In genomic region chr1:211654838-211655787, GRCh38 we compare ENCODE assay signal across 9 cellular contexts. TPM values are rescaled to one million over a fixed set of nuclear protein-coding genes. Genes with fewer than 3 reads are reported as not detected.
A peak's percentile ranks its signal among the peaks of the same experiment; 100 is the strongest.
DNase-seq lines count a peak whose midpoint lies in the region; ATAC-seq, FAIRE-seq and TF ChIP-seq lines count a peak whose summit lies in the region.
"Had no signal": no experiment of that assay in that cellular context is flagged by ENCODE, and none has a peak within 500 bp of the region (broad histone marks: within the 10 kb centered on the region; RNA-seq: fewer than 3 reads in every experiment).

No MANE protein-coding gene starts in this region.

- POLR2A ChIA-PET in K562 (lab: Yijun Ruan, JAX): interaction anchor here (0.5 to 1.1 kb wide), 4 partner anchors 15 to 391 kb away, joined by 3 to 4 read pairs (median 3); no protein-coding TSS in a partner anchor

- TF ChIP-seq CTCF in K562 (IDR thresholded peaks at IDR 0.05 in 2 of 3, conservative IDR thresholded peaks at IDR 0.05 in 1 of 3; ENCODE audit: insufficient read depth in 2 of 3, low read depth in 1 of 3, low read length in 3 of 3): peak; percentile 97 to 99 (median 99)

- H3K9me3 ChIP-seq in K562 (replicated peaks; ENCODE audit: control insufficient read depth, insufficient read depth, low read depth, low read length): no peaks in the 10 kb centered on the region
- no peaks in the 10 kb centered on the region for H3K9me3 ChIP-seq in iPS DF 6.9 (ENCODE audit: control insufficient read depth, insufficient read depth, low read length)
- H3K9me3 ChIP-seq: BLaER1 treated with 17β-estradiol and CSF1 and Interleukin-3, amounts not matched to agents 10 nM and 100 nM had no signal

- H3K79me2 ChIP-seq in K562 (ENCODE audit: control insufficient read depth, insufficient read depth, low read length): no peaks in the 10 kb centered on the region

- H3K4me3 ChIP-seq in K562 (no peak overlapping the region), iPS DF 6.9 (ENCODE audit: low read length) (no peak overlapping the region)
- H3K4me3 ChIP-seq: BLaER1 treated with 17β-estradiol and CSF1 and Interleukin-3, amounts not matched to agents 10 nM and 100 nM had no signal

- peak overlapping the region; percentile 33; the same call in 1 of the 2 replicates for H3K4me2 ChIP-seq in K562 (ENCODE audit: insufficient read depth, low read length)

- in situ Hi-C loops in K562 (cut with MboI): loop anchor here (5.0 to 25.0 kb wide), 5 partner anchors 138 to 1243 kb away; partner anchors contain the start of gene TRAF5

- BruUV-seq in K562 (replicated peaks; lab: Mats Ljungman, UMichigan): no TSS peak

- H2AFZ ChIP-seq in K562 (ENCODE audit: low read depth, low read length): peak overlapping the region; percentile 82

- 30% methylated on average over 27 of the region's 27 CpGs for WGBS in K562 (ENCODE audit: insufficient coverage, low coverage, missing lambda C conversion rate)
- no CpG with 5 or more reads among the region's 27 CpGs for WGBS in iPS DF 6.9 (ENCODE audit: insufficient coverage, insufficient read length)

- peak; percentile 100 for TF ChIP-seq RAD21 in K562 (CRISPR knock-in tag; conservative IDR thresholded peaks at IDR 0.05 in 1 of 2, IDR thresholded peaks at IDR 0.05 in 1 of 2)

- TF ChIP-seq EP300 in K562 (IDR thresholded peaks at IDR 0.05; ENCODE audit: low read length): peak; percentile 29; the same call in 1 of the 2 replicates

- intact Hi-C loops in K562 (cut with micrococcal nuclease): loop anchor here (1.0 to 10.0 kb wide), 8 partner anchors 25 to 1070 kb away; no protein-coding TSS in a partner anchor

- no peaks in the 10 kb centered on the region for H3K36me3 ChIP-seq in K562 (ENCODE audit: control insufficient read depth, insufficient read depth, low read length)
- no peaks in the 10 kb centered on the region for H3K36me3 ChIP-seq in iPS DF 6.9 (ENCODE audit: control insufficient read depth, insufficient read depth, low read length)
- H3K36me3 ChIP-seq: BLaER1 treated with 17β-estradiol and CSF1 and Interleukin-3, amounts not matched to agents 10 nM and 100 nM had no signal

- H3K27ac ChIP-seq in K562 (ENCODE audit: extremely low read depth, low read depth, low read length): no peak overlapping the region
- no peak overlapping the region for H3K27ac ChIP-seq in iPS DF 6.9 (ENCODE audit: low read length)

- FAIRE-seq in K562 (lab: Jason Lieb, UNC): peak; percentile 95

- no peak for TF ChIP-seq POLR2A in K562 (conservative IDR thresholded peaks at IDR 0.05)

- no peaks in the 10 kb centered on the region for H4K20me1 ChIP-seq in K562 (replicated peaks; ENCODE audit: control insufficient read depth, insufficient read depth, low read length)

- H3K4me1 ChIP-seq in K562 (replicated peaks in 1 of 2; ENCODE audit: control insufficient read depth in 2 of 2, insufficient read depth in 2 of 2, low read length in 2 of 2): peaks cover 0 to 9% of the 10 kb centered on the region in 2 experiments; a peak in 3 of 5 replicates
- peaks cover 2% of the 10 kb centered on the region; the same call in 1 of the 2 replicates for H3K4me1 ChIP-seq in iPS DF 6.9 (ENCODE audit: control insufficient read depth, insufficient read depth, low read length)

- no peak overlapping the region for H3K9ac ChIP-seq in K562 (ENCODE audit: insufficient read depth in 1 of 2, low read depth in 2 of 2, low read length in 2 of 2)
- H3K9ac ChIP-seq: BLaER1 treated with 17β-estradiol and CSF1 and Interleukin-3, amounts not matched to agents 10 nM and 100 nM had no signal

- CTCF ChIA-PET in K562 (lab: Yijun Ruan, JAX; ENCODE audit: low intra/inter-chr PET ratio): interaction anchor here (0.6 to 3.4 kb wide), 10 partner anchors 78 to 1248 kb away, joined by 3 to 36 read pairs (median 3); partner anchors contain the start of gene SLC30A1

- H3K27me3 ChIP-seq in K562 (ENCODE audit: control insufficient read depth in 2 of 2, insufficient read depth in 2 of 2, low read length in 2 of 2) (no peaks in the 10 kb centered on the region), iPS DF 6.9 (ENCODE audit: control insufficient read depth, insufficient read depth, low read length) (no peaks in the 10 kb centered on the region)
- H3K27me3 ChIP-seq: BLaER1 treated with 17β-estradiol and CSF1 and Interleukin-3, amounts not matched to agents 10 nM and 100 nM had no signal

- peak; percentile 64 for DNase-seq in NK-92 treated with Interleukin-12 subunit alpha and Interleukin-12 subunit beta, amount 100 ng/mL, for 24 hours (lab: John Stamatoyannopoulos, UW)
- DNase-seq in NK-92 (lab: John Stamatoyannopoulos, UW; ENCODE audit: unreplicated experiment) (no peak), NCI-H2107 treated with DMSO at 0.1 percent for 48 hours (lab: John Stamatoyannopoulos, UW; ENCODE audit: unreplicated experiment) (peak; percentile 90), UCSD-AML1 (lab: John Stamatoyannopoulos, UW; ENCODE audit: unreplicated experiment) (peak; percentile 72), K562 (ENCODE audit: extremely low read depth in 1 of 4, low spot score in 3 of 4) (peak; percentile 86 to 94 (median 88)), iPS DF 6.9 (ENCODE audit: low read depth, low spot score) (peak; percentile 72)
- peak; percentile 81 for DNase-seq in stimulated activated CD4-positive, alpha-beta T cell treated with anti-CD3 and anti-CD28 coated beads, Interleukin-12 subunit alpha, Interleukin-12 subunit beta, amount 100 ng/mL, for 4 hours

- no peaks in the 10 kb centered on the region for H3K9me1 ChIP-seq in K562 (ENCODE audit: control insufficient read depth, insufficient read depth, low read length)

- ATAC-seq in HG03039 (IDR thresholded peaks at IDR 0.05; ENCODE audit: unreplicated experiment): peak; percentile 92
- peak; percentile 98 for ATAC-seq in K562

TF ChIP-seq in K562, 482 proteins besides CTCF, POLR2A, EP300 and RAD21 (continues in another document):
- TF ChIP-seq MEF2A (IDR thresholded peaks at IDR 0.05; ENCODE audit: control insufficient read depth, low read depth, low read length) (0 out of 2 replicates have a peak, but pooled peaks have one; percentile 6), JUN (IDR thresholded peaks at IDR 0.05; ENCODE audit: borderline replicate concordance, low read depth, low read length) (0 out of 2 replicates have a peak, but pooled peaks have one; percentile 52), JUN (CRISPR knock-in tag; IDR thresholded peaks at IDR 0.05; ENCODE audit: borderline replicate concordance) (no peak), CC2D1A (IDR thresholded peaks at IDR 0.05) (peak; percentile 93), ZNF507 (tag; conservative IDR thresholded peaks at IDR 0.05) (no peak), ZBTB33 (CRISPR knock-in tag; IDR thresholded peaks at IDR 0.05) (0 out of 2 replicates have a peak, but pooled peaks have one; percentile 24), SRF (CRISPR knock-in tag; IDR thresholded peaks at IDR 0.05) (0 out of 4 replicates have a peak, but pooled peaks of 1 of the 2 experiments have one; percentile 32), TOE1 (IDR thresholded peaks at IDR 0.05; ENCODE audit: borderline replicate concordance) (peak; percentile 21; the same call in 1 of the 2 replicates), TOE1 (CRISPR knock-in tag; IDR thresholded peaks at IDR 0.05; ENCODE audit: borderline replicate concordance, low read depth) (no peak), TCF7L2 (IDR thresholded peaks at IDR 0.05; ENCODE audit: low read depth, low read length) (no peak), HNRNPL (IDR thresholded peaks at IDR 0.05; ENCODE audit: low read depth, low read length) (no peak), SMC3 (conservative IDR thresholded peaks at IDR 0.05; ENCODE audit: insufficient read depth, low read depth, low read length) (peak; percentile 100), TBL1XR1 (IDR thresholded peaks at IDR 0.05; ENCODE audit: low read length in 2 of 2) (peak in 1 of 2 experiments; percentile 44; a peak in 1 of 4 replicates), SAFB2 (IDR thresholded peaks at IDR 0.05; ENCODE audit: borderline replicate concordance, low read depth, low read length, severe bottlenecking) (no peak), NELFE (IDR thresholded peaks at IDR 0.05; ENCODE audit: insufficient read depth, insufficient read length) (no peak), SMAD1 (IDR thresholded peaks at IDR 0.05; ENCODE audit: low read depth, low read length, partially characterized antibody) (no peak)

RNA-seq across cellular contexts. Expression of gene NEK2, which starts 20.3 kb away (rescaled TPM):
- 18.3 and 46.6 TPM in 2 replicates for total RNA-seq in K562 (2011; cell fraction: chromatin; rRNA removed; ENCODE audit: low replicate concordance)
- 15.0 and 17.2 TPM in 2 replicates for total RNA-seq in K562 (2011; cell fraction: nucleolus; rRNA removed)
- total RNA-seq in K562 (2011; cell fraction: nucleoplasm; rRNA removed): 22.6 and 23.8 TPM in 2 replicates
- 54.4 and 65.8 TPM in 2 replicates for total RNA-seq in K562 (2014; rRNA removed)
- total RNA-seq in K562 (2014; rRNA removed; fragmentation: Illumina TruSeq; extraction: Trizol): 74.7 and 85.7 TPM in 2 replicates
- 64.5 and 72.1 TPM in 2 replicates for total RNA-seq in K562 (2015; rRNA removed; fragmentation: Illumina TruSeq; extraction: Trizol)
- total RNA-seq in K562 (2021): 45.6 and 52.8 TPM in 2 replicates
- 53.3 and 69.7 TPM in 2 replicates for polyA plus RNA-seq in K562 (2011; rRNA removed)
- 17.1 and 29.6 TPM in 2 replicates for polyA plus RNA-seq in K562 (2011; cell fraction: cytosol; rRNA removed)
- polyA plus RNA-seq in K562 (2011; cell fraction: nucleus; rRNA removed): 24.2 and 25.4 TPM in 2 replicates
- 42.5 and 47.0 TPM in 2 replicates for polyA plus RNA-seq in K562 (2012)
- polyA plus RNA-seq in K562 (2014; fragmentation: Illumina TruSeq; extraction: Trizol): 66.4 and 75.9 TPM in 2 replicates
- polyA plus RNA-seq in K562 (2014; fragmentation: Nextera tagmentation; extraction: Ambion mirVana): 10 to 100 TPM; 30.0 to 38.6 TPM
- 48.6 and 66.4 TPM in 2 replicates for polyA plus RNA-seq in K562 (2014; rRNA removed)
- polyA minus RNA-seq in K562 (2011; rRNA and poly(A)+ RNA removed): 122 and 124 TPM in 2 replicates
- 30.9 and 39.3 TPM in 2 replicates for polyA minus RNA-seq in K562 (2011; cell fraction: cytosol; rRNA and poly(A)+ RNA removed)
- polyA minus RNA-seq in K562 (2011; cell fraction: nucleus; rRNA and poly(A)+ RNA removed): 23.6 and 35.4 TPM in 2 replicates
